ENCODE assay signal across 21 cellular contexts in the genomic region with DNA sequence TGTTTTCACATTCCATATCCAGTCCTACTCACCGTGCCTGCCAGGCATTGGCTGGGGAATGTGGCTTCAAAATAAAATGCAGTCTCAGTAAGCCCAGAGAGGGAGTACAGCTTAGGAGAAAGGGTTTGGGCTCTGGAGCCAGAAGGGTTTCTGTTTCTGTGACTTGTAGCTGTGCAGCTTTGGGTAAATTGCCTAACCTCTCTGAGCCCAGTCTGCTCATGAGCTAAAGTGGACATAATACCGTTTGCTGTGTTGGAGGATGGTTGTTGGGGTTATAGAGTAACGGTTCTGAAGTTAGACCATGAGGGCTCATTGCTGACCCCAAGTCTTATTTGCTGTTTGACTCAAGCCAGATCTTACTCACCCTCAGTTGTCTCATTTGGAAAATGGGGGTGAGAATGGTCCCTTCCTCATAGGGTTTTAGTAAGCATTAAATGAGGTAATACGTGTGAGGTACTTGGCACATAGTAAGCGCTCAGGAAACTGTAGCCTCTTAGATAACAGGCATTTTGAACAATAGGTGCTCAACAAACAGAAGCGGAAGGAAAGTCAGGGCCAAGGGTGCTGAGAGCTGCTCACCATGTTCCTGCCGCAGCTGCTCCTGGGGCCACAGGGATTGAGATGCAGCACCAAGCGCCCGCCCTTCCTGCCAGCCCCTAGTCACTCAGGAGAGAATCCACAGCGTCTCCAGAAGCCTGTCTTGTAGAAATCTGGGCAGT. TPM values are rescaled to one million over a fixed set of nuclear protein-coding genes. Genes with fewer than 3 reads are reported as not detected.
"Had no signal": no experiment of that assay in that cellular context is flagged by ENCODE, and none has a peak within 500 bp of the region (broad histone marks: within the 10 kb centered on the region; RNA-seq: fewer than 3 reads in every experiment).

No MANE protein-coding gene starts in this region.

- H3K36me3 ChIP-seq: ascending aorta, gastroesophageal sphincter, upper lobe of left lung had no signal

- H3K4me3 Mint-ChIP-seq: activated CD4-positive, alpha-beta memory T cell treated with anti-CD3 and anti-CD28 coated beads, Interleukin-2, amount 10 ng/mL, durations not matched to agents 7 days and 5 days; activated CD4-positive, alpha-beta T cell treated with anti-CD3 and anti-CD28 coated beads for 36 hours; activated naive CD8-positive, alpha-beta T cell treated with anti-CD3 and anti-CD28 coated beads, Interleukin-2, amount 10 ng/mL, durations not matched to agents 7 days and 5 days; activated T-cell treated with anti-CD3 and anti-CD28 coated beads, Interleukin-2, amount 50 U/mL, for 72 hours; naive thymus-derived CD8-positive, alpha-beta T cell had no signal

- H3K4me1 ChIP-seq: ascending aorta had no signal

- H3K4me3 ChIP-seq: ascending aorta, gastroesophageal sphincter, mucosa of descending colon, upper lobe of left lung had no signal

- ATAC-seq: activated CD4-positive, alpha-beta T cell treated with anti-CD3 and anti-CD28 coated beads for 36 hours; mucosa of descending colon; naive thymus-derived CD8-positive, alpha-beta T cell; stimulated activated naive CD8-positive, alpha-beta T cell treated with anti-CD3 and anti-CD28 coated beads, Interleukin-15, Interleukin-2, amounts not matched to agents 100 U/mL and 50 U/mL, for 24 hours had no signal

- DNase-seq: activated CD4-positive, alpha-beta memory T cell treated with anti-CD3 and anti-CD28 coated beads, Interleukin-2, amount 10 ng/mL, durations not matched to agents 7 days and 5 days; activated CD8-positive, alpha-beta memory T cell treated with anti-CD3 and anti-CD28 coated beads, Interleukin-2, amount 50 U/mL, for 4 hours; activated naive CD8-positive, alpha-beta T cell treated with anti-CD3 and anti-CD28 coated beads, Interleukin-2, amount 10 ng/mL, durations not matched to agents 7 days and 5 days; activated T-cell treated with anti-CD3 and anti-CD28 coated beads, Interleukin-2, amount 50 U/mL, for 72 hours; hippocampal formation; naive thymus-derived CD8-positive, alpha-beta T cell; nucleus accumbens; stimulated activated CD4-positive, alpha-beta T cell treated with anti-CD3 and anti-CD28 coated beads, Interleukin-2, amount 100 ng/mL, for 24 hours; T-helper 9 cell; upper lobe of left lung had no signal

- H3K27ac ChIP-seq: ascending aorta, gastroesophageal sphincter, upper lobe of left lung, VCaP had no signal

- H3K9me3 ChIP-seq: ascending aorta, gastroesophageal sphincter, mucosa of descending colon, upper lobe of left lung had no signal

- H3K9me3 Mint-ChIP-seq: activated CD4-positive, alpha-beta memory T cell treated with anti-CD3 and anti-CD28 coated beads, Interleukin-2, amount 10 ng/mL, durations not matched to agents 7 days and 5 days; activated naive CD8-positive, alpha-beta T cell treated with anti-CD3 and anti-CD28 coated beads, Interleukin-2, amount 10 ng/mL, durations not matched to agents 7 days and 5 days; activated T-cell treated with anti-CD3 and anti-CD28 coated beads, Interleukin-2, amount 50 U/mL, for 72 hours; naive thymus-derived CD8-positive, alpha-beta T cell had no signal

- H3K27ac Mint-ChIP-seq: activated CD4-positive, alpha-beta memory T cell treated with anti-CD3 and anti-CD28 coated beads, Interleukin-2, amount 10 ng/mL, durations not matched to agents 7 days and 5 days; activated CD4-positive, alpha-beta T cell treated with anti-CD3 and anti-CD28 coated beads for 36 hours; activated naive CD8-positive, alpha-beta T cell treated with anti-CD3 and anti-CD28 coated beads, Interleukin-2, amount 10 ng/mL, durations not matched to agents 7 days and 5 days; activated T-cell treated with anti-CD3 and anti-CD28 coated beads, Interleukin-2, amount 50 U/mL, for 72 hours; naive thymus-derived CD8-positive, alpha-beta T cell had no signal

- H3K36me3 Mint-ChIP-seq: activated naive CD8-positive, alpha-beta T cell treated with anti-CD3 and anti-CD28 coated beads, Interleukin-2, amount 10 ng/mL, durations not matched to agents 7 days and 5 days; naive thymus-derived CD8-positive, alpha-beta T cell had no signal

- H3K27me3 ChIP-seq: ascending aorta, upper lobe of left lung had no signal

RNA-seq across cellular contexts. Expression of a gene that starts 45.5 kb away (rescaled TPM):
- total RNA-seq: activated CD4-positive, alpha-beta memory T cell treated with anti-CD3 and anti-CD28 coated beads, Interleukin-2, amount 10 ng/mL, durations not matched to agents 7 days and 5 days; activated CD4-positive, alpha-beta T cell treated with anti-CD3 and anti-CD28 coated beads for 36 hours; activated naive CD8-positive, alpha-beta T cell treated with anti-CD3 and anti-CD28 coated beads, Interleukin-2, amount 10 ng/mL, durations not matched to agents 7 days and 5 days; activated T-cell treated with anti-CD3 and anti-CD28 coated beads, Interleukin-2, amount 50 U/mL, for 72 hours; ascending aorta; fibroblast of lung; mammary epithelial cell; mucosa of descending colon; naive thymus-derived CD8-positive, alpha-beta T cell; posterior vena cava; sciatic nerve; temporal lobe; upper lobe of left lung had no signal
- polyA plus RNA-seq: fibroblast of lung; mammary epithelial cell; naive thymus-derived CD8-positive, alpha-beta T cell had no signal
